ENCODE assay signal across 8 cellular contexts in genomic region chr6:43060034-43060754, GRCh38. TPM values are rescaled to one million over a fixed set of nuclear protein-coding genes. Genes with fewer than 3 reads are reported as not detected.
DNase-seq lines count a peak whose midpoint lies in the region; ATAC-seq and TF ChIP-seq lines count a peak whose summit lies in the region.

No MANE protein-coding gene starts in this region.

- intact Hi-C loops in prostate gland (cut with DNase I) = loop anchor here (10.0 kb wide), 1 partner anchor 45 kb away; the partner anchor contains the start of genes KLHDC3 and MEA1

- H3K27me3 Mint-ChIP-seq in activated naive CD4-positive, alpha-beta T cell treated with anti-CD3 and anti-CD28 coated beads, Interleukin-2, amount 50 U/mL, for 24 hours = no peaks in the 10 kb centered on the region

- H3K36me3 ChIP-seq in prostate gland = peaks cover 0 to 6% of the 10 kb centered on the region in 2 donors

- TF ChIP-seq CTCF in WI38 (IDR thresholded peaks at IDR 0.05; ENCODE audit: low read depth, low read length) (no peak), prostate gland (IDR thresholded peaks at IDR 0.05) (no peak)

- ATAC-seq in HG02973 (IDR thresholded peaks at IDR 0.05; ENCODE audit: unreplicated experiment) = no peak
- ATAC-seq in HG03175 (IDR thresholded peaks at IDR 0.05; ENCODE audit: unreplicated experiment) = no peak

- 7% methylated on average over 15 of the region's 15 CpGs for WGBS in prostate gland

- no peak for DNase-seq in activated naive CD4-positive, alpha-beta T cell treated with anti-CD3 and anti-CD28 coated beads, Interleukin-2, amount 50 U/mL, for 16 hours
- DNase-seq in glomerular visceral epithelial cell (ENCODE audit: extremely low spot score) = peak; percentile 32
- DNase-seq in prostate gland (ENCODE audit: low spot score) = peak; percentile 31
- DNase-seq in retina = no peak

- peak overlapping the region; percentile 96 for H3K4me3 Mint-ChIP-seq in activated naive CD4-positive, alpha-beta T cell treated with anti-CD3 and anti-CD28 coated beads, Interleukin-2, amount 50 U/mL, for 24 hours

- TF ChIP-seq POLR2A in prostate gland (IDR thresholded peaks at IDR 0.05) = no peak

- no peaks in the 10 kb centered on the region for H3K9me3 ChIP-seq in prostate gland

- H3K27ac Mint-ChIP-seq in activated naive CD4-positive, alpha-beta T cell treated with anti-CD3 and anti-CD28 coated beads, Interleukin-2, amount 50 U/mL, for 24 hours = peak overlapping the region; percentile 99

- peak overlapping the region; percentile 92 for H3K27ac ChIP-seq in prostate gland

- H3K9me3 Mint-ChIP-seq in activated naive CD4-positive, alpha-beta T cell treated with anti-CD3 and anti-CD28 coated beads, Interleukin-2, amount 50 U/mL, for 24 hours = no peaks in the 10 kb centered on the region

- H3K4me1 Mint-ChIP-seq in activated naive CD4-positive, alpha-beta T cell treated with anti-CD3 and anti-CD28 coated beads, Interleukin-2, amount 50 U/mL, for 24 hours = peaks cover 41% of the 10 kb centered on the region

- H3K4me3 ChIP-seq in WI38 (ENCODE audit: low read depth, low read length) (peak overlapping the region; percentile 99), prostate gland (peak overlapping the region; percentile 62 to 91)

- H3K4me1 ChIP-seq in prostate gland (replicated peaks) = peaks cover 16% of the 10 kb centered on the region

- no peaks in the 10 kb centered on the region for H3K27me3 ChIP-seq in prostate gland (replicated peaks; ENCODE audit: insufficient read depth)

- peaks cover 4% of the 10 kb centered on the region for H3K36me3 Mint-ChIP-seq in activated naive CD4-positive, alpha-beta T cell treated with anti-CD3 and anti-CD28 coated beads, Interleukin-2, amount 50 U/mL, for 24 hours

RNA-seq across cellular contexts. Expression of gene KLC4, which starts 0.8 kb away (rescaled TPM):
- 10 to 100 TPM; 27.3 to 41.2 TPM for total RNA-seq in prostate gland

RNA-seq across cellular contexts. Expression of gene MRPL2, which starts 1.0 kb away (rescaled TPM):
- 10 to 100 TPM; 19.1 to 52.3 TPM for total RNA-seq in prostate gland

RNA-seq across cellular contexts. Expression of gene CUL7, which starts 6.5 kb away (rescaled TPM):
- total RNA-seq in prostate gland = 10 to 100 TPM; 18.6 to 30.4 TPM

RNA-seq across cellular contexts. Expression of gene PTK7, which starts 15.9 kb away (rescaled TPM):
- 10 to 100 TPM; 83.3 to 85.2 TPM for total RNA-seq in prostate gland

RNA-seq across cellular contexts. Expression of gene RRP36, which starts 38.8 kb away (rescaled TPM):
- total RNA-seq in prostate gland = 10 to 100 TPM; 45.1 to 50.8 TPM

Comparison
In these comparisons a context has a peak if more than half of its experiments do, and no peak if none do; other contexts are left out.
1. DNase-seq: peak in glomerular visceral epithelial cell (single experiment) and prostate gland (single experiment); none in activated naive CD4-positive, alpha-beta T cell treated with anti-CD3 and anti-CD28 coated beads, Interleukin-2, amount 50 U/mL, for 16 hours (single experiment) and retina (single experiment).